1 cellular context compared by ENCODE assay signal in the genomic region with DNA sequence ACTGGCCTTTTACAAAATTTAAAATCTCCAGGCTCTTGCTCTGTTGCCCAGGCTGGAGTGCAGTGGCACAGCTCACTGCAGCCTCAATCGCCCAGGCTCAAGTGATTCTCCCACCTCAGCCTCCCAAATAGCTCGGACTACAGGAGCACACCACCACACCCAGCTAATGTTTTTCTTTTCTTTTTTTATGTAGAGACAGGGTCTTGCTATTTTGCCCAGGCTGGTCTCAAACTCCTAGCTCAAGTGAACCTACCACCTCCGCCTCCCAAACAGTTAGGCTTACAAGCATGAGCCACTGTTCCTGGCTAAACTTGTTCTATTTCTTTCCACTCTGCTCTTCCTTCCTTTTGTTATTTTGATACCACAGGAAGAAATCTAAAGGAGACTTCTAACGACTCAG.
TF ChIP-seq lines count a peak whose summit lies in the region.

No MANE protein-coding gene starts in this region.

TF ChIP-seq in WTC11, 78 proteins besides CTCF, POLR2A, EP300 and RAD21:
- TF ChIP-seq, protein P1, sequence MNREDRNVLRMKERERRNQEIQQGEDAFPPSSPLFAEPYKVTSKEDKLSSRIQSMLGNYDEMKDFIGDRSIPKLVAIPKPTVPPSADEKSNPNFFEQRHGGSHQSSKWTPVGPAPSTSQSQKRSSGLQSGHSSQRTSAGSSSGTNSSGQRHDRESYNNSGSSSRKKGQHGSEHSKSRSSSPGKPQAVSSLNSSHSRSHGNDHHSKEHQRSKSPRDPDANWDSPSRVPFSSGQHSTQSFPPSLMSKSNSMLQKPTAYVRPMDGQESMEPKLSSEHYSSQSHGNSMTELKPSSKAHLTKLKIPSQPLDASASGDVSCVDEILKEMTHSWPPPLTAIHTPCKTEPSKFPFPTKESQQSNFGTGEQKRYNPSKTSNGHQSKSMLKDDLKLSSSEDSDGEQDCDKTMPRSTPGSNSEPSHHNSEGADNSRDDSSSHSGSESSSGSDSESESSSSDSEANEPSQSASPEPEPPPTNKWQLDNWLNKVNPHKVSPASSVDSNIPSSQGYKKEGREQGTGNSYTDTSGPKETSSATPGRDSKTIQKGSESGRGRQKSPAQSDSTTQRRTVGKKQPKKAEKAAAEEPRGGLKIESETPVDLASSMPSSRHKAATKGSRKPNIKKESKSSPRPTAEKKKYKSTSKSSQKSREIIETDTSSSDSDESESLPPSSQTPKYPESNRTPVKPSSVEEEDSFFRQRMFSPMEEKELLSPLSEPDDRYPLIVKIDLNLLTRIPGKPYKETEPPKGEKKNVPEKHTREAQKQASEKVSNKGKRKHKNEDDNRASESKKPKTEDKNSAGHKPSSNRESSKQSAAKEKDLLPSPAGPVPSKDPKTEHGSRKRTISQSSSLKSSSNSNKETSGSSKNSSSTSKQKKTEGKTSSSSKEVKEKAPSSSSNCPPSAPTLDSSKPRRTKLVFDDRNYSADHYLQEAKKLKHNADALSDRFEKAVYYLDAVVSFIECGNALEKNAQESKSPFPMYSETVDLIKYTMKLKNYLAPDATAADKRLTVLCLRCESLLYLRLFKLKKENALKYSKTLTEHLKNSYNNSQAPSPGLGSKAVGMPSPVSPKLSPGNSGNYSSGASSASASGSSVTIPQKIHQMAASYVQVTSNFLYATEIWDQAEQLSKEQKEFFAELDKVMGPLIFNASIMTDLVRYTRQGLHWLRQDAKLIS (CRISPR knock-in tag; IDR thresholded peaks at IDR 0.05; ENCODE audit: borderline replicate concordance), result no peak
- TF ChIP-seq ETV6 (CRISPR knock-in tag; IDR thresholded peaks at IDR 0.05) (no peak), ZNF396 (CRISPR knock-in tag; IDR thresholded peaks at IDR 0.05; ENCODE audit: borderline replicate concordance) (no peak), MYBL2 (CRISPR knock-in tag; IDR thresholded peaks at IDR 0.05) (no peak), ZNF263 (CRISPR knock-in tag; IDR thresholded peaks at IDR 0.05; ENCODE audit: low read depth) (no peak), ZNF121 (CRISPR knock-in tag; IDR thresholded peaks at IDR 0.05) (peak; percentile 97)
TF ChIP-seq in WTC11: peak in this region for 1.
